Comparison of ENCODE assay signal across 25 cellular contexts in genomic region chr7:106420210-106420609, GRCh38.
DNase-seq lines count a peak whose midpoint lies in the region; ATAC-seq and TF ChIP-seq lines count a peak whose summit lies in the region.
"Had no signal": no experiment of that assay in that cellular context is flagged by ENCODE, and none has a peak within 500 bp of the region (broad histone marks: within the 10 kb centered on the region; RNA-seq: fewer than 3 reads in every experiment).

No MANE protein-coding gene starts in this region.

- H3K4me3 ChIP-seq in PC-9 = no peak overlapping the region
- H3K4me3 ChIP-seq: Peyer's patch, psoas muscle, SJSA1 had no signal

- BruUV-seq in PC-9 (replicated peaks; lab: Mats Ljungman, UMichigan) = no TSS peak

- no peak for DNase-seq in activated CD8-positive, alpha-beta T cell treated with anti-CD3 and anti-CD28 coated beads for 36 hours
- no peak for DNase-seq in activated CD8-positive, alpha-beta T cell treated with anti-CD3 and anti-CD28 coated beads, Interleukin-2, amount 10 ng/mL, durations not matched to agents 7 days and 5 days
- DNase-seq in PC-9 (no peak), epithelial cell of prostate (ENCODE audit: low read depth, low spot score) (no peak), chondrocyte (ENCODE audit: low spot score) (no peak), ACHN (no peak)
- DNase-seq in stimulated activated naive CD8-positive, alpha-beta T cell treated with anti-CD3 and anti-CD28 coated beads, Interleukin-15, amount 100 ng/mL, for 72 hours = no peak
- DNase-seq in activated CD4-positive, CD25-positive, alpha-beta regulatory T cell treated with anti-CD3 and anti-CD28 coated beads, Interleukin-2, amount 50 U/mL, for 72 hours = no peak
- DNase-seq: activated CD8-positive, alpha-beta memory T cell treated with anti-CD3 and anti-CD28 coated beads for 24 hours; activated effector memory CD4-positive, alpha-beta T cell treated with Interleukin-2 at 50 U/mL for 16 hours; aorta; effector memory CD4-positive, alpha-beta T cell; H9; head of caudate nucleus; left colon; NCI-H1092; NCI-H2107; NCI-H510A; Peyer's patch; psoas muscle; stimulated activated CD4-positive, alpha-beta T cell treated with anti-CD3 and anti-CD28 coated beads, Interleukin-2, amount 100 ng/mL, for 48 hours; T-helper 2 cell had no signal

- H3K4me2 ChIP-seq in PC-9 = peak overlapping the region; percentile 12; the same call in 1 of the 2 replicates

- no peaks in the 10 kb centered on the region for H4K20me1 ChIP-seq in PC-9 (ENCODE audit: insufficient read depth)

- CTCF ChIA-PET in activated CD8-positive, alpha-beta T cell treated with anti-CD3 and anti-CD28 coated beads for 36 hours (lab: Charles Lee) = interaction anchor here (0.6 to 1.6 kb wide), 2 partner anchors 43 to 74 kb away, joined by 3 to 5 read pairs; no protein-coding TSS in a partner anchor
- CTCF ChIA-PET in activated CD8-positive, alpha-beta T cell treated with anti-CD3 and anti-CD28 coated beads, Interleukin-2, amount 10 ng/mL, durations not matched to agents 7 days and 5 days (lab: Charles Lee) = interaction anchor here (1.2 kb wide), 1 partner anchor 28 kb away, joined by 3 read pairs; no protein-coding TSS in a partner anchor
- CTCF ChIA-PET in PC-9 (lab: Charles Lee) = no interaction called here

- H3K27ac Mint-ChIP-seq in activated CD8-positive, alpha-beta T cell treated with anti-CD3 and anti-CD28 coated beads for 36 hours = peak overlapping the region; percentile 91
- H3K27ac Mint-ChIP-seq in activated CD8-positive, alpha-beta T cell treated with anti-CD3 and anti-CD28 coated beads, Interleukin-2, amount 10 ng/mL, durations not matched to agents 7 days and 5 days = no peak overlapping the region
- peak overlapping the region in 1 of 2 donors; percentile 74 for H3K27ac Mint-ChIP-seq in stimulated activated naive CD8-positive, alpha-beta T cell treated with anti-CD3 and anti-CD28 coated beads, Interleukin-15, amount 100 ng/mL, for 72 hours
- H3K27ac Mint-ChIP-seq in chondrocyte (ENCODE audit: unreplicated experiment) = no peak overlapping the region
- H3K27ac Mint-ChIP-seq: H9 had no signal

- peaks cover 76% of the 10 kb centered on the region for H3K4me1 Mint-ChIP-seq in activated CD8-positive, alpha-beta T cell treated with anti-CD3 and anti-CD28 coated beads for 36 hours (ENCODE audit: low read depth)
- peaks cover 10% of the 10 kb centered on the region for H3K4me1 Mint-ChIP-seq in activated CD8-positive, alpha-beta T cell treated with anti-CD3 and anti-CD28 coated beads, Interleukin-2, amount 10 ng/mL, durations not matched to agents 7 days and 5 days (ENCODE audit: low read depth)
- H3K4me1 Mint-ChIP-seq in stimulated activated naive CD8-positive, alpha-beta T cell treated with anti-CD3 and anti-CD28 coated beads, Interleukin-15, amount 100 ng/mL, for 72 hours = peaks cover 72% of the 10 kb centered on the region
- H3K4me1 Mint-ChIP-seq in chondrocyte (ENCODE audit: low read depth) = peaks cover 20% of the 10 kb centered on the region

- no peaks in the 10 kb centered on the region for H3K36me3 ChIP-seq in PC-9 (ENCODE audit: low read depth)
- H3K36me3 ChIP-seq: Peyer's patch, SJSA1 had no signal

- H3K9me3 ChIP-seq in PC-9 (ENCODE audit: insufficient read depth, low read depth) = peaks cover 4% of the 10 kb centered on the region; the same call in 1 of the 2 replicates
- H3K9me3 ChIP-seq: Peyer's patch had no signal

- H3K4me1 ChIP-seq in PC-9 (replicated peaks; ENCODE audit: insufficient read depth) = peaks cover 66% of the 10 kb centered on the region

- no peaks in the 10 kb centered on the region for H3K79me2 ChIP-seq in PC-9 (ENCODE audit: low read depth)

- no peak overlapping the region for H2AFZ ChIP-seq in PC-9

- H3K9me3 Mint-ChIP-seq in activated CD8-positive, alpha-beta T cell treated with anti-CD3 and anti-CD28 coated beads for 36 hours = peaks cover 32% of the 10 kb centered on the region
- peaks cover 10% of the 10 kb centered on the region for H3K9me3 Mint-ChIP-seq in activated CD8-positive, alpha-beta T cell treated with anti-CD3 and anti-CD28 coated beads, Interleukin-2, amount 10 ng/mL, durations not matched to agents 7 days and 5 days (ENCODE audit: insufficient read depth)
- peaks cover 31 to 34% of the 10 kb centered on the region in 2 donors for H3K9me3 Mint-ChIP-seq in stimulated activated naive CD8-positive, alpha-beta T cell treated with anti-CD3 and anti-CD28 coated beads, Interleukin-15, amount 100 ng/mL, for 72 hours
- peaks cover 15% of the 10 kb centered on the region for H3K9me3 Mint-ChIP-seq in chondrocyte (ENCODE audit: low read depth)

- H3F3A ChIP-seq in PC-9 (ENCODE audit: insufficient read depth, low read depth) = peaks cover 42% of the 10 kb centered on the region

- H3K4me3 Mint-ChIP-seq in activated CD8-positive, alpha-beta T cell treated with anti-CD3 and anti-CD28 coated beads for 36 hours = peak overlapping the region; percentile 10
- H3K4me3 Mint-ChIP-seq in activated CD8-positive, alpha-beta T cell treated with anti-CD3 and anti-CD28 coated beads, Interleukin-2, amount 10 ng/mL, durations not matched to agents 7 days and 5 days = no peak overlapping the region
- peak overlapping the region; percentile 7 to 46 for H3K4me3 Mint-ChIP-seq in stimulated activated naive CD8-positive, alpha-beta T cell treated with anti-CD3 and anti-CD28 coated beads, Interleukin-15, amount 100 ng/mL, for 72 hours
- H3K4me3 Mint-ChIP-seq in chondrocyte (ENCODE audit: unreplicated experiment) = no peak overlapping the region
- H3K4me3 Mint-ChIP-seq: H9, neural crest cell had no signal

- H3K36me3 Mint-ChIP-seq in activated CD8-positive, alpha-beta T cell treated with anti-CD3 and anti-CD28 coated beads for 36 hours (ENCODE audit: low read depth) = peaks cover 30% of the 10 kb centered on the region
- H3K36me3 Mint-ChIP-seq in activated CD8-positive, alpha-beta T cell treated with anti-CD3 and anti-CD28 coated beads, Interleukin-2, amount 10 ng/mL, durations not matched to agents 7 days and 5 days (ENCODE audit: low read depth) = no peaks in the 10 kb centered on the region
- H3K36me3 Mint-ChIP-seq in chondrocyte (ENCODE audit: low read depth) = peaks cover 1% of the 10 kb centered on the region

- no peaks in the 10 kb centered on the region for H3K27me3 ChIP-seq in PC-9 (ENCODE audit: insufficient read depth, low read depth)
- H3K27me3 ChIP-seq: Peyer's patch, SJSA1 had no signal

- no peaks in the 10 kb centered on the region for H3K9me2 ChIP-seq in PC-9 (ENCODE audit: insufficient read depth)

- H3K27me3 Mint-ChIP-seq in activated CD8-positive, alpha-beta T cell treated with anti-CD3 and anti-CD28 coated beads for 36 hours = peaks cover 6% of the 10 kb centered on the region
- no peaks in the 10 kb centered on the region for H3K27me3 Mint-ChIP-seq in activated CD8-positive, alpha-beta T cell treated with anti-CD3 and anti-CD28 coated beads, Interleukin-2, amount 10 ng/mL, durations not matched to agents 7 days and 5 days (ENCODE audit: low read depth)
- peaks cover 19% of the 10 kb centered on the region for H3K27me3 Mint-ChIP-seq in stimulated activated naive CD8-positive, alpha-beta T cell treated with anti-CD3 and anti-CD28 coated beads, Interleukin-15, amount 100 ng/mL, for 72 hours
- peaks cover 5% of the 10 kb centered on the region for H3K27me3 Mint-ChIP-seq in chondrocyte (ENCODE audit: low read depth)

- in situ Hi-C loops in ACHN (cut with HindIII; ENCODE audit: low pct_ligation_motif_present, low pct_unique_long_range_greater_than_20kb, low sequenced_read_pairs) = no loop called here

- POLR2A ChIA-PET in activated CD8-positive, alpha-beta T cell treated with anti-CD3 and anti-CD28 coated beads for 36 hours (lab: Charles Lee) = interaction anchor here (1.1 to 3.5 kb wide), 5 partner anchors 15 to 139 kb away, joined by 3 to 20 read pairs (median 9); partner anchors contain the start of gene NAMPT
- POLR2A ChIA-PET in activated CD8-positive, alpha-beta T cell treated with anti-CD3 and anti-CD28 coated beads, Interleukin-2, amount 10 ng/mL, durations not matched to agents 7 days and 5 days (lab: Charles Lee) = interaction anchor here (1.2 kb wide), 1 partner anchor 135 kb away, joined by 3 read pairs; the partner anchor contains the start of gene NAMPT
- POLR2A ChIA-PET in PC-9 (lab: Charles Lee; ENCODE audit: unreplicated experiment) = no interaction called here

- peak overlapping the region; percentile 98; the same call in 1 of the 2 replicates for H3K27ac ChIP-seq in PC-9
- H3K27ac ChIP-seq in epithelial cell of prostate = peak overlapping the region; percentile 83
- H3K27ac ChIP-seq: SJSA1, VCaP had no signal

- ATAC-seq in activated CD8-positive, alpha-beta T cell treated with anti-CD3 and anti-CD28 coated beads for 36 hours = no peak
- ATAC-seq in activated CD8-positive, alpha-beta T cell treated with anti-CD3 and anti-CD28 coated beads, Interleukin-2, amount 10 ng/mL, durations not matched to agents 7 days and 5 days = no peak
- ATAC-seq in stimulated activated naive CD8-positive, alpha-beta T cell treated with anti-CD3 and anti-CD28 coated beads, Interleukin-15, amount 100 ng/mL, for 72 hours = no peak
- ATAC-seq: left colon, psoas muscle had no signal

- no peak for TF ChIP-seq CTCF in activated CD8-positive, alpha-beta T cell treated with anti-CD3 and anti-CD28 coated beads for 36 hours (IDR thresholded peaks at IDR 0.05)
- TF ChIP-seq CTCF in PC-9 (conservative IDR thresholded peaks at IDR 0.05) (no peak), chondrocyte (IDR thresholded peaks at IDR 0.05) (no peak)

- intact Hi-C loops in activated CD8-positive, alpha-beta T cell treated with anti-CD3 and anti-CD28 coated beads for 36 hours (cut with micrococcal nuclease) = no loop called here
- intact Hi-C loops in PC-9 (cut with micrococcal nuclease; ENCODE audit: unreplicated experiment) = no loop called here

Comparison
In these comparisons a context has a peak if more than half of its experiments do, and no peak if none do; other contexts are left out.
1. H3K4me3 Mint-ChIP-seq: peak in activated CD8-positive, alpha-beta T cell treated with anti-CD3 and anti-CD28 coated beads for 36 hours (single experiment) and stimulated activated naive CD8-positive, alpha-beta T cell treated with anti-CD3 and anti-CD28 coated beads, Interleukin-15, amount 100 ng/mL, for 72 hours (2 of 2); none in activated CD8-positive, alpha-beta T cell treated with anti-CD3 and anti-CD28 coated beads, Interleukin-2, amount 10 ng/mL, durations not matched to agents 7 days and 5 days (single experiment) and chondrocyte (single experiment).